8 cellular contexts compared by ENCODE assay signal in genomic region chr12:122870867-122871664, GRCh38. TPM values are rescaled to one million over a fixed set of nuclear protein-coding genes. Genes with fewer than 3 reads are reported as not detected.
A peak's percentile ranks its signal among the peaks of the same experiment; 100 is the strongest.
DNase-seq lines count a peak whose midpoint lies in the region; ATAC-seq and TF ChIP-seq lines count a peak whose summit lies in the region.

No MANE protein-coding gene starts in this region.

- peak overlapping the region; percentile 94 for H3K9ac ChIP-seq in MM.1S (ENCODE audit: low read length)

- peak overlapping the region; percentile 75 to 97 (median 91) for H3K4me3 Mint-ChIP-seq in naive thymus-derived CD8-positive, alpha-beta T cell

- TF ChIP-seq CTCF in MM.1S (IDR thresholded peaks at IDR 0.05; ENCODE audit: low read length) = no peak

- H3K27ac ChIP-seq in MM.1S (ENCODE audit: low read length) (peak overlapping the region; percentile 97), ectodermal cell (ENCODE audit: insufficient read depth, low read depth, low read length, poor library complexity, severe bottlenecking) (peak overlapping the region; percentile 79)

- no peaks in the 10 kb centered on the region for H3K9me2 ChIP-seq in MM.1S (replicated peaks; ENCODE audit: insufficient read depth, low read length)

- no peak for ATAC-seq in naive thymus-derived CD8-positive, alpha-beta T cell
- no peak for ATAC-seq in HG02885 (IDR thresholded peaks at IDR 0.05; ENCODE audit: poor library complexity, unreplicated experiment)
- ATAC-seq in GM18858 (IDR thresholded peaks at IDR 0.05; ENCODE audit: unreplicated experiment) = no peak
- no peak for ATAC-seq in GM21723 (IDR thresholded peaks at IDR 0.05; ENCODE audit: unreplicated experiment)

- no peaks in the 10 kb centered on the region for H3K9me3 Mint-ChIP-seq in naive thymus-derived CD8-positive, alpha-beta T cell

- H3K27me3 ChIP-seq in MM.1S (replicated peaks; ENCODE audit: insufficient read depth, low read length) (no peaks in the 10 kb centered on the region), ectodermal cell (ENCODE audit: control insufficient read depth, insufficient read depth, low read length, poor library complexity, severe bottlenecking) (peaks cover 73% of the 10 kb centered on the region)

- peaks cover 58% of the 10 kb centered on the region for H3F3A ChIP-seq in MM.1S (ENCODE audit: insufficient read depth, low read length)

- 31 to 38% methylated on average over 15 of the region's 15 CpGs for WGBS in ectodermal cell, 2 experiments

- peak overlapping the region; percentile 92 for H3K4me2 ChIP-seq in MM.1S (ENCODE audit: low read depth, low read length)

- H3K36me3 ChIP-seq in MM.1S (replicated peaks; ENCODE audit: insufficient read depth, low read length) (peaks cover 4% of the 10 kb centered on the region; the same call in 1 of the 2 replicates), ectodermal cell (ENCODE audit: control insufficient read depth, insufficient read depth, low read length) (peaks cover 19% of the 10 kb centered on the region)

- H3K4me1 ChIP-seq in MM.1S (ENCODE audit: low read length) = peaks cover 40% of the 10 kb centered on the region
- peaks cover 43% of the 10 kb centered on the region for H3K4me1 ChIP-seq in ectodermal cell (ENCODE audit: control insufficient read depth, insufficient read depth, low read length)

- H3K36me3 Mint-ChIP-seq in naive thymus-derived CD8-positive, alpha-beta T cell = peaks cover 0 to 45% (median 12%) of the 10 kb centered on the region in 3 donors

- H3K27me3 Mint-ChIP-seq in naive thymus-derived CD8-positive, alpha-beta T cell = no peaks in the 10 kb centered on the region

- peak; percentile 58 for DNase-seq in AG20443 (ENCODE audit: low spot score)
- no peak for DNase-seq in MM.1S
- no peak for DNase-seq in naive thymus-derived CD8-positive, alpha-beta T cell
- DNase-seq in stimulated activated CD4-positive, alpha-beta T cell treated with anti-CD3 and anti-CD28 coated beads, Interleukin-4, amount 100 ng/mL, for 4 hours = no peak

- peaks cover 89% of the 10 kb centered on the region for H3K79me2 ChIP-seq in MM.1S (ENCODE audit: low read length)

- H2AFZ ChIP-seq in MM.1S (ENCODE audit: low read length) = no peak overlapping the region

- H3K9me3 ChIP-seq in MM.1S (replicated peaks; ENCODE audit: insufficient read depth, low read length) (no peaks in the 10 kb centered on the region), ectodermal cell (ENCODE audit: control insufficient read depth, low read length) (no peaks in the 10 kb centered on the region)

- H3K27ac Mint-ChIP-seq in naive thymus-derived CD8-positive, alpha-beta T cell = peak overlapping the region; percentile 88 to 96 (median 94)

- POLR2A ChIA-PET in naive thymus-derived CD8-positive, alpha-beta T cell (lab: Charles Lee) = interaction anchor here (0.6 to 3.1 kb wide), 18 partner anchors 9 to 563 kb away, joined by 3 to 27 read pairs (median 4); partner anchors contain the start of genes MPHOSPH9, MTRFR and VPS37B

- H3K4me1 Mint-ChIP-seq in naive thymus-derived CD8-positive, alpha-beta T cell = peaks cover 29 to 78% (median 58%) of the 10 kb centered on the region in 4 donors

- H3K4me3 ChIP-seq in MM.1S (ENCODE audit: low read length) = peak overlapping the region; percentile 59
- H3K4me3 ChIP-seq in ectodermal cell (ENCODE audit: insufficient read depth, low read depth, low read length) = peak overlapping the region; percentile 2

- H4K20me1 ChIP-seq in MM.1S (ENCODE audit: insufficient read depth, low read length) = no peaks in the 10 kb centered on the region

RNA-seq across cellular contexts. Expression of gene VPS37B, which starts 24.9 kb away (rescaled TPM):
- polyA plus RNA-seq in ectodermal cell (2013, experiment 1 of 4) = 26.1 TPM
- 28.8 TPM for polyA plus RNA-seq in ectodermal cell (2013, experiment 2 of 4)
- 21.4 TPM for polyA plus RNA-seq in ectodermal cell (2013, experiment 3 of 4)
- 22.9 TPM for polyA plus RNA-seq in ectodermal cell (2013, experiment 4 of 4)
- 10 to 100 TPM; 36.4 to 37.2 TPM for total RNA-seq in naive thymus-derived CD8-positive, alpha-beta T cell
- polyA plus RNA-seq in naive thymus-derived CD8-positive, alpha-beta T cell = 10 to 100 TPM; 15.2 to 19.4 (median 19.3) TPM

RNA-seq across cellular contexts. Expression of gene HIP1R, which starts 35.8 kb away (rescaled TPM):
- 29.1 TPM for polyA plus RNA-seq in ectodermal cell (2013, experiment 1 of 4)
- polyA plus RNA-seq in ectodermal cell (2013, experiment 2 of 4) = 25.8 TPM
- polyA plus RNA-seq in ectodermal cell (2013, experiment 3 of 4) = 16.5 TPM
- 20.7 TPM for polyA plus RNA-seq in ectodermal cell (2013, experiment 4 of 4)
- 100 to 1,000 TPM; 142 to 144 TPM for total RNA-seq in naive thymus-derived CD8-positive, alpha-beta T cell
- polyA plus RNA-seq in naive thymus-derived CD8-positive, alpha-beta T cell = 10 to 100 TPM in 2 of 3 donors, 1 to 10 TPM in 1; 4.7 to 16.7 (median 12.9) TPM
